Comparison of ENCODE assay signal across 9 cellular contexts in the genomic region with DNA sequence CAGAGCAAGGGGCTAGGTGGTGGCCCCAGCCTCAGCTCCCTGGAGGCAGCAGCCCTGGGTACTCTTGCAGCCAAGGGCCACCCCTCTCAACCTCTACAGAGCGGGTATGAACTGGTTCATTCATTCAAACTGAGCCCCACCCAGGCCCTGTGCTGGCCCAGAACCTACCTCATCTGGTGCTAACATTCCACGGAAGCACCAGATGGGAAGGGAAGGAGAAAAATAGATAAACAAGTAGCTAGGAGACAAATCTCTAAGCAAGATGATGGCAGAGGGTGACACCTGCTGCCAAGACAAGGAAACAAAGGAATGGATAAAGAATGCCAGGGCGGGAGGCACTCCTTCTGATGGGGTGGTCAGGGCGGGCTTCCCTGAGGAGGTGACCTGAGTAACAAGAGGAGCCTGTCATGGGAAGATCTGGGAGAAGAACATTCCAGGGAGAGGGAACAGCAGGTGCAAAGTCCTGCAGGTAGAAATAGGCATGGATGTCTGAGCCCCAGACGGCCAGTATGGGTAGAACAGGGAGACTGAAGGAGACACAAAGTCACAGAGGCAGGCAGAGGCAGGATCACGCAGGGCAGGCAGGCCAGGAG. TPM values are rescaled to one million over a fixed set of nuclear protein-coding genes. Genes with fewer than 3 reads are reported as not detected.
DNase-seq lines count a peak whose midpoint lies in the region; ATAC-seq and TF ChIP-seq lines count a peak whose summit lies in the region.
"Had no signal": no experiment of that assay in that cellular context is flagged by ENCODE, and none has a peak within 500 bp of the region (broad histone marks: within the 10 kb centered on the region; RNA-seq: fewer than 3 reads in every experiment).

No MANE protein-coding gene starts in this region.

- H3K4me3 ChIP-seq in fibroblast of pulmonary artery (replicated peaks; ENCODE audit: low read depth, low read length) (no peak overlapping the region), tibial nerve (no peak overlapping the region), stomach (no peak overlapping the region)

- TF ChIP-seq CTCF in RWPE1 (conservative IDR thresholded peaks at IDR 0.05; ENCODE audit: low read depth), result no peak; the same call in 1 of the 2 replicates
- no peak for TF ChIP-seq CTCF in fibroblast of pulmonary artery (IDR thresholded peaks at IDR 0.05; ENCODE audit: low read length, missing control alignments)
- peak in 3 of 5 experiments; percentile 10 to 34 (median 13) for TF ChIP-seq CTCF in tibial nerve (IDR thresholded peaks at IDR 0.05)
- TF ChIP-seq CTCF in stomach (IDR thresholded peaks at IDR 0.05), result no peak

- ATAC-seq in Right ventricle myocardium superior (ENCODE audit: poor library complexity), result no peak

- TF ChIP-seq POLR2A in tibial nerve (IDR thresholded peaks at IDR 0.05) (no peak), stomach (IDR thresholded peaks at IDR 0.05) (no peak)

- TF ChIP-seq EP300 in tibial nerve (IDR thresholded peaks at IDR 0.05) (no peak), stomach (IDR thresholded peaks at IDR 0.05) (no peak)

- H3K27me3 Mint-ChIP-seq in activated naive CD4-positive, alpha-beta T cell treated with anti-CD3 and anti-CD28 coated beads, Interleukin-2, amount 50 U/mL, for 24 hours, result no peaks in the 10 kb centered on the region

- no peaks in the 10 kb centered on the region for H3K27me3 ChIP-seq in tibial nerve
- H3K27me3 ChIP-seq in stomach, result no peaks in the 10 kb centered on the region

- peak overlapping the region; percentile 65 for H3K27ac ChIP-seq in RWPE1
- peak overlapping the region in 3 of 4 donors; percentile 46 to 60 (median 53) for H3K27ac ChIP-seq in tibial nerve
- H3K27ac ChIP-seq in stomach, result peak overlapping the region in 1 of 5 donors; percentile 58

- DNase-seq in activated naive CD4-positive, alpha-beta T cell treated with anti-CD3 and anti-CD28 coated beads, Interleukin-2, amount 50 U/mL, for 16 hours, result no peak
- no peak for DNase-seq in RWPE1 (ENCODE audit: low spot score)
- peak; percentile 34 for DNase-seq in fibroblast of pulmonary artery (ENCODE audit: low read depth)
- DNase-seq in tibial nerve (ENCODE audit: low spot score in 2 of 2), result no peak
- no peak for DNase-seq in stomach
- no peak for DNase-seq in Right ventricle myocardium superior
- no peak for DNase-seq in stimulated activated CD4-positive, alpha-beta T cell treated with anti-CD3 and anti-CD28 coated beads, Interleukin-12 subunit alpha, Interleukin-12 subunit beta, amount 100 ng/mL, for 4 hours
- DNase-seq: activated gamma-delta T cell had no signal

- H3K4me3 Mint-ChIP-seq in activated naive CD4-positive, alpha-beta T cell treated with anti-CD3 and anti-CD28 coated beads, Interleukin-2, amount 50 U/mL, for 24 hours, result no peak overlapping the region

- POLR2A ChIA-PET in RWPE1 (lab: Yijun Ruan, JAX; ENCODE audit: low non-redundant PET), result no interaction called here

- no peaks in the 10 kb centered on the region for H3K9me3 Mint-ChIP-seq in activated naive CD4-positive, alpha-beta T cell treated with anti-CD3 and anti-CD28 coated beads, Interleukin-2, amount 50 U/mL, for 24 hours

- H3K9me3 ChIP-seq in tibial nerve, result no peaks in the 10 kb centered on the region
- H3K9me3 ChIP-seq in stomach, result no peaks in the 10 kb centered on the region

- WGBS in tibial nerve, 2 donors, result 62 to 63% methylated on average over 6 of the region's 6 CpGs
- 62 to 73% (median 68%) methylated on average over 6 of the region's 6 CpGs for WGBS in stomach, 5 donors

- peaks cover 0 to 64% (median 0%) of the 10 kb centered on the region in 3 donors for H3K36me3 ChIP-seq in tibial nerve
- H3K36me3 ChIP-seq in stomach, result peaks cover 18 to 64% (median 62%) of the 10 kb centered on the region in 4 donors

- peak overlapping the region; percentile 71 for H3K27ac Mint-ChIP-seq in activated naive CD4-positive, alpha-beta T cell treated with anti-CD3 and anti-CD28 coated beads, Interleukin-2, amount 50 U/mL, for 24 hours

- intact Hi-C loops in stomach (cut with DNase I; ENCODE audit: low total_unique reads) (no loop called here), Right ventricle myocardium superior (cut with DNase I) (no loop called here)

- CTCF ChIA-PET in RWPE1 (lab: Yijun Ruan, JAX), result interaction anchor here (0.7 to 1.0 kb wide), 3 partner anchors 11 to 170 kb away, joined by 3 to 4 read pairs (median 4); a partner anchor contains a TSS

- H3K36me3 Mint-ChIP-seq in activated naive CD4-positive, alpha-beta T cell treated with anti-CD3 and anti-CD28 coated beads, Interleukin-2, amount 50 U/mL, for 24 hours, result no peaks in the 10 kb centered on the region

- H3K4me1 Mint-ChIP-seq in activated naive CD4-positive, alpha-beta T cell treated with anti-CD3 and anti-CD28 coated beads, Interleukin-2, amount 50 U/mL, for 24 hours, result peaks cover 35% of the 10 kb centered on the region

- H3K4me1 ChIP-seq in tibial nerve, result peaks cover 0 to 49% (median 26%) of the 10 kb centered on the region in 4 donors
- H3K4me1 ChIP-seq in stomach, result peaks cover 26 to 57% (median 47%) of the 10 kb centered on the region in 4 donors

RNA-seq across cellular contexts. Expression of a gene that starts 6.1 kb away (rescaled TPM):
- total RNA-seq in tibial nerve (10 to 100 TPM; 23.9 to 70.5 (median 37.0) TPM), stomach (10 to 100 TPM in 3 of 5 donors, 1 to 10 TPM in 2; 3.7 to 33.6 (median 14.5) TPM), Right ventricle myocardium superior (18.1 TPM)
- polyA plus RNA-seq in stomach, result 10 to 100 TPM; 10.5 to 14.2 (median 11.8) TPM

RNA-seq across cellular contexts. Expression of a gene that starts 11.3 kb away (rescaled TPM):
- total RNA-seq in tibial nerve (100 to 1,000 TPM; 108 to 193 (median 172) TPM), stomach (100 to 1,000 TPM in 2 of 5 donors, 10 to 100 TPM in 3; 18.0 to 145 (median 92.4) TPM), Right ventricle myocardium superior (38.2 TPM)
- polyA plus RNA-seq in stomach, result 10 to 100 TPM; 32.8 to 63.8 (median 42.2) TPM

RNA-seq across cellular contexts. Expression of a gene that starts 19.9 kb away (rescaled TPM):
- total RNA-seq in tibial nerve (under 1 TPM in 1 of 4 donors, not detected in 3; 0.59 TPM), stomach (10 to 100 TPM in 3 of 5 donors, under 1 TPM in 1, not detected in 1; 0.55 to 98.0 (median 19.1) TPM), Right ventricle myocardium superior (0.48 TPM)
- polyA plus RNA-seq in stomach, result 1 to 10 TPM in 2 of 3 donors, under 1 TPM in 1; 0.50 to 3.3 (median 2.3) TPM

RNA-seq across cellular contexts. Expression of a gene that starts 26.9 kb away (rescaled TPM):
- total RNA-seq in tibial nerve, result 10 to 100 TPM in 3 of 4 donors, 1 to 10 TPM in 1; 9.0 to 21.9 (median 14.7) TPM
- total RNA-seq in stomach, result 10 to 100 TPM in 4 of 5 donors, 1 to 10 TPM in 1; 1.7 to 98.2 (median 55.4) TPM
- polyA plus RNA-seq in stomach, result 10 to 100 TPM; 27.0 to 38.0 (median 32.5) TPM
- total RNA-seq in Right ventricle myocardium superior, result 9.9 TPM

RNA-seq across cellular contexts. Expression of a gene that starts 33.2 kb away (rescaled TPM):
- total RNA-seq in tibial nerve, result 10 to 100 TPM; 29.9 to 65.1 (median 38.7) TPM
- total RNA-seq in stomach, result 10 to 100 TPM in 3 of 5 donors, 1 to 10 TPM in 1, not detected in 1; 7.2 to 88.3 (median 39.8) TPM
- 10 to 100 TPM; 64.4 to 92.1 (median 89.7) TPM for polyA plus RNA-seq in stomach
- total RNA-seq in Right ventricle myocardium superior, result 932 TPM

Comparison
In these comparisons a context has a peak if more than half of its experiments do, and no peak if none do; other contexts are left out.
1. CTCF ChIP-seq: peak in tibial nerve (3 of 5); none in RWPE1 (single experiment), fibroblast of pulmonary artery (single experiment) and stomach (0 of 7).